In the genomic region with DNA sequence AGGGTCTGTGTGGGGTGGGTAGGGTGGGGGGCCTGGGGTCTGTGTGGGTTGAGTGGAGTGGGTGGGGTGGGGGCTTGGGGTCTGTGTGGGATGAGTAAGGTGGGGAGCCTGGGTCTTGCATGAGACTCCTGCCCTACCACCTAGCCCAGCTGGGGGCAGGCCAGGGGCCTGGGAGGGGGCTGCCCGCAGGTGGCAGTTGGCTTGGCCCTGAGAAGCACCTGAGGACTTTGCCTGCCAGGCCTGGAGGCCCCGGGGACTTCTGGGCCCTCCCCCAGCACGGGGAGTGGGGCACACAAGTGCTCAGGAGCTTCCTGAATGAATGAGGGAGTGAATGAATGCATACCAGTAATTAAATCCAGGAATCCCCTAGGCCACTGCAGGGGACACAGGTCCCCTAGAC, we compare ENCODE assay signal across 9 cellular contexts. TPM values are rescaled to one million over a fixed set of nuclear protein-coding genes. Genes with fewer than 3 reads are reported as not detected.
"Had no signal": no experiment of that assay in that cellular context is flagged by ENCODE, and none has a peak within 500 bp of the region (broad histone marks: within the 10 kb centered on the region; RNA-seq: fewer than 3 reads in every experiment).

No MANE protein-coding gene starts in this region.

- ATAC-seq: GM23338, HCT116, HepG2 had no signal

- H3K4me2 ChIP-seq: GM23338 had no signal

- FAIRE-seq: H1, H54, HepG2 had no signal

- H3K9me3 ChIP-seq: HAP-1 had no signal

- H3K36me3 ChIP-seq: HAP-1 had no signal

- DNase-seq: HFFc6 had no signal

- H3K4me3 ChIP-seq: GM23338, HAP-1 had no signal

- H3K4me1 ChIP-seq: HAP-1 had no signal

- H2AFZ ChIP-seq: GM23338 had no signal

- H3K27ac ChIP-seq: HL-60 had no signal

RNA-seq across cellular contexts. Expression of a gene that starts 6.6 kb away (rescaled TPM):
- polyA plus RNA-seq: IgD-negative memory B cell had no signal

RNA-seq across cellular contexts. Expression of a gene that starts 37.1 kb away (rescaled TPM):
- total RNA-seq: HepG2 had no signal
- polyA plus RNA-seq: HepG2, IgD-negative memory B cell had no signal
